20 cellular contexts compared by ENCODE assay signal in the genomic region with DNA sequence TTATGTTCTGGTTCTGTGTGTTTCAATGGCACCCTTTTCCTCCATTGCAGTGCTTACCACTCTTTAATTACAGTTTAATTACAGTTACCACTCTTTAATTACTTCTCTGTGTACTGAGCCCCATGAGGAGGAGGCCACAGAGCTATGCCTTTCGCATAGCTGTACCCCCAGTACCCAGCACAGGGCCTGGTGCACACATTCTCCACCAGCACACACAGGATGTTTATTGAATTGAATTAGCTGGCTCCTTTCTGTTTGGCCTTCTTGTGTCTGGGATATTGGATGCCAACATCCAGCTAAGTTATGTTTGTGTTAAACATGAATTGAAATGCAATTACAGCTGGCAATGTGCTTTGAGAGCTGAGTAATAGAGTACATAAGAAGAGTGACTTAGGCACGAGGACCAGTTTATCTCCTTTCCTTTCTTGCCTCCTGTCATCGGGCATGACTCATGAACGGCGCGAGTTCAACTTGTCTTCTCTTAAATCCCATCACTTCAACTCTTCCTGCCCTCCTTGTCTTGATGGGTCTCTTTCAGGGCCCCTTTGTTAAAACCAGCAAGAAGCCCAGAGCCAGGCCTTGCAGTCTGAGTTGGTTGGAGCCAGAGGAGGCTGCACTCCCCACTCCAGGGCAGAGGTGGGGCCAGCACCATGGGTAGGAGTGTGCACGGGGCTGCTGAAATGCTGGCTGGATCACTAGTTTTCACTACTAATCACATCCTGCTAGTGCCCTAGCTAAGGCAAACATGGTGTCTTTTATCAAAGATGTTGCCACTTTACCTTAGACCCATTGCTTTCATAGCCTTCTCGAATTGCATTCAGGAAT. TPM values are rescaled to one million over a fixed set of nuclear protein-coding genes. Genes with fewer than 3 reads are reported as not detected.
DNase-seq lines count a peak whose midpoint lies in the region; ATAC-seq, FAIRE-seq and TF ChIP-seq lines count a peak whose summit lies in the region.
"Had no signal": no experiment of that assay in that cellular context is flagged by ENCODE, and none has a peak within 500 bp of the region (broad histone marks: within the 10 kb centered on the region; RNA-seq: fewer than 3 reads in every experiment).

No MANE protein-coding gene starts in this region.

- CTCF ChIA-PET in endothelial cell of umbilical vein (lab: Charles Lee) (interaction anchor here (0.9 kb wide), 1 partner anchor 35 kb away, joined by 5 read pairs; no protein-coding TSS in a partner anchor), OCI-LY7 (lab: Charles Lee; ENCODE audit: unreplicated experiment) (no interaction called here)

- in situ Hi-C loops in T47D (cut with HindIII; ENCODE audit: low pct_unique_long_range_greater_than_20kb, low sequenced_read_pairs) = no loop called here

- H2AFZ ChIP-seq in endothelial cell of umbilical vein (ENCODE audit: low read depth, low read length) (no peak overlapping the region), OCI-LY7 (ENCODE audit: low read length) (no peak overlapping the region)

- H3K27me3 ChIP-seq in breast epithelium = no peaks in the 10 kb centered on the region
- H3K27me3 ChIP-seq in endothelial cell of umbilical vein (ENCODE audit: control insufficient read depth in 2 of 2, insufficient read depth in 2 of 2, low read length in 2 of 2) = no peaks in the 10 kb centered on the region
- no peaks in the 10 kb centered on the region for H3K27me3 ChIP-seq in left lung
- H3K27me3 ChIP-seq: brain microvascular endothelial cell had no signal

- H4K20me1 ChIP-seq in endothelial cell of umbilical vein (replicated peaks; ENCODE audit: control insufficient read depth, extremely low read depth, insufficient read depth, low read length) (no peaks in the 10 kb centered on the region), OCI-LY7 (ENCODE audit: insufficient read depth, low read length) (no peaks in the 10 kb centered on the region)

- peak; percentile 81 for FAIRE-seq in endothelial cell of umbilical vein (lab: Jason Lieb, UNC)
- FAIRE-seq: A204.1 had no signal

- POLR2A ChIA-PET in endothelial cell of umbilical vein (lab: Charles Lee) (no interaction called here), OCI-LY7 (lab: Charles Lee) (no interaction called here)

- TF ChIP-seq CTCF in breast epithelium (IDR thresholded peaks at IDR 0.05) = no peak
- TF ChIP-seq CTCF in endothelial cell of umbilical vein (IDR thresholded peaks at IDR 0.05; ENCODE audit: extremely low read depth in 1 of 2, insufficient read depth in 1 of 2, low read depth in 1 of 2, low read length in 2 of 2) = no peak
- no peak for TF ChIP-seq CTCF in left lung (IDR thresholded peaks at IDR 0.05)
- TF ChIP-seq CTCF in OCI-LY7 (conservative IDR thresholded peaks at IDR 0.05; ENCODE audit: low read length) = no peak

- H3K9me2 ChIP-seq in OCI-LY7 (ENCODE audit: insufficient read depth, low read length) = no peaks in the 10 kb centered on the region

- dilution Hi-C loops in endothelial cell of umbilical vein (cut with MboI; ENCODE audit: extremely low pct_ligation_motif_present, low sequenced_read_pairs) = no loop called here

- no peak for TF ChIP-seq POLR2A in breast epithelium (IDR thresholded peaks at IDR 0.05)
- TF ChIP-seq POLR2A in endothelial cell of umbilical vein (IDR thresholded peaks at IDR 0.05; ENCODE audit: low read depth, low read length) = no peak

- peaks cover 10 to 23% of the 10 kb centered on the region in 2 donors for H3K9me3 ChIP-seq in breast epithelium
- H3K9me3 ChIP-seq in endothelial cell of umbilical vein (replicated peaks; ENCODE audit: control insufficient read depth, insufficient read depth, low read length) = no peaks in the 10 kb centered on the region
- peaks cover 5 to 21% of the 10 kb centered on the region in 2 donors for H3K9me3 ChIP-seq in left lung
- H3K9me3 ChIP-seq in OCI-LY7 (ENCODE audit: low read length) = peaks cover 7% of the 10 kb centered on the region; the same call in 1 of the 2 replicates

- H3K79me2 ChIP-seq in endothelial cell of umbilical vein (ENCODE audit: control insufficient read depth, insufficient read depth, low read length) (no peaks in the 10 kb centered on the region), OCI-LY7 (ENCODE audit: insufficient read depth, low read depth, low read length) (no peaks in the 10 kb centered on the region)

- BruUV-seq in endothelial cell of umbilical vein (replicated peaks; lab: Mats Ljungman, UMichigan) (no TSS peak), OCI-LY7 (replicated peaks; lab: Mats Ljungman, UMichigan) (no TSS peak)

- H3K9ac ChIP-seq in endothelial cell of umbilical vein (replicated peaks; ENCODE audit: extremely low read depth, insufficient read depth, low read length) = no peak overlapping the region

- H3K36me3 ChIP-seq in breast epithelium (no peaks in the 10 kb centered on the region), endothelial cell of umbilical vein (ENCODE audit: control insufficient read depth in 2 of 2, extremely low read depth in 1 of 2, insufficient read depth in 2 of 2, low read length in 2 of 2) (no peaks in the 10 kb centered on the region), left lung (no peaks in the 10 kb centered on the region), OCI-LY7 (ENCODE audit: insufficient read depth, low read length) (no peaks in the 10 kb centered on the region)
- H3K36me3 ChIP-seq: brain microvascular endothelial cell had no signal

- H3K4me2 ChIP-seq in endothelial cell of umbilical vein (ENCODE audit: insufficient read depth, low read length) = no peak overlapping the region
- H3K4me2 ChIP-seq in OCI-LY7 (ENCODE audit: low read length) = no peak overlapping the region
- H3K4me2 ChIP-seq: smooth muscle cell had no signal

- intact Hi-C loops in breast epithelium (cut with DNase I; ENCODE audit: low total_unique reads) (no loop called here), endothelial cell of umbilical vein (cut with micrococcal nuclease) (no loop called here), left lung (cut with DNase I) (no loop called here), OCI-LY7 (cut with micrococcal nuclease; ENCODE audit: unreplicated experiment) (no loop called here)

- no peak overlapping the region for H3K4me3 ChIP-seq in breast epithelium
- H3K4me3 ChIP-seq in endothelial cell of umbilical vein (replicated peaks in 1 of 3; ENCODE audit: insufficient read depth in 1 of 3, low read depth in 1 of 3, low read length in 3 of 3) = no peak overlapping the region
- no peak overlapping the region for H3K4me3 ChIP-seq in left lung
- no peak overlapping the region for H3K4me3 ChIP-seq in OCI-LY7 (ENCODE audit: low read depth, low read length, poor library complexity, severe bottlenecking)
- H3K4me3 ChIP-seq: smooth muscle cell had no signal

- peak; percentile 52 to 78 for DNase-seq in T47D (ENCODE audit: low read depth in 1 of 2, low spot score in 1 of 2)
- DNase-seq in breast epithelium (ENCODE audit: low spot score in 2 of 2) = no peak
- DNase-seq in endothelial cell of umbilical vein (ENCODE audit: low read depth, low spot score) = peak; percentile 52
- DNase-seq in left lung = no peak
- DNase-seq in OCI-LY7 (ENCODE audit: low spot score) = no peak
- DNase-seq in activated naive CD4-positive, alpha-beta T cell treated with Interleukin-2 at 50 U/mL for 16 hours = no peak
- DNase-seq: activated naive CD4-positive, alpha-beta T cell; brain microvascular endothelial cell; CD8-positive, alpha-beta memory T cell; GDM1; hippocampal formation; Kasumi-1; left cardiac atrium; stimulated activated naive CD8-positive, alpha-beta T cell treated with anti-CD3 and anti-CD28 coated beads, Interleukin-15, Interleukin-2, amounts not matched to agents 100 U/mL and 50 U/mL, for 24 hours; SW 1271; WERI-Rb-1 had no signal

- ATAC-seq in left lung (peak; percentile 65), GM18498 (IDR thresholded peaks at IDR 0.05; ENCODE audit: unreplicated experiment) (no peak), GM18907 (IDR thresholded peaks at IDR 0.05; ENCODE audit: unreplicated experiment) (no peak)
- ATAC-seq: left cardiac atrium; stimulated activated naive CD8-positive, alpha-beta T cell treated with anti-CD3 and anti-CD28 coated beads, Interleukin-15, Interleukin-2, amounts not matched to agents 100 U/mL and 50 U/mL, for 24 hours had no signal

- H3K4me1 ChIP-seq in breast epithelium (no peaks in the 10 kb centered on the region), endothelial cell of umbilical vein (ENCODE audit: control insufficient read depth, extremely low read depth, insufficient read depth, low read length) (peaks cover 12% of the 10 kb centered on the region), left lung (peaks cover 5 to 32% of the 10 kb centered on the region in 2 donors), OCI-LY7 (ENCODE audit: insufficient read depth, low read length, poor library complexity, severe bottlenecking) (no peaks in the 10 kb centered on the region)

- no peaks in the 10 kb centered on the region for H3K9me1 ChIP-seq in endothelial cell of umbilical vein (replicated peaks; ENCODE audit: control insufficient read depth, extremely low read depth, insufficient read depth, low read length)

- H3K27ac ChIP-seq in breast epithelium (no peak overlapping the region), endothelial cell of umbilical vein (ENCODE audit: insufficient read depth, low read depth, low read length) (no peak overlapping the region), left lung (no peak overlapping the region), OCI-LY7 (ENCODE audit: low read depth, low read length, poor library complexity, severe bottlenecking) (no peak overlapping the region)
- H3K27ac ChIP-seq: brain microvascular endothelial cell, WERI-Rb-1 had no signal

TF ChIP-seq in endothelial cell of umbilical vein, 7 proteins besides CTCF, POLR2A, EP300 and RAD21 (continues in another document):
- TF ChIP-seq JUN (IDR thresholded peaks at IDR 0.05; ENCODE audit: borderline replicate concordance, insufficient read depth, insufficient read length, low read depth) = no peak
- TF ChIP-seq EZH2 (IDR thresholded peaks at IDR 0.05; ENCODE audit: borderline replicate concordance, low read depth, low read length, severe bottlenecking) = no peak
- TF ChIP-seq, protein P1, sequence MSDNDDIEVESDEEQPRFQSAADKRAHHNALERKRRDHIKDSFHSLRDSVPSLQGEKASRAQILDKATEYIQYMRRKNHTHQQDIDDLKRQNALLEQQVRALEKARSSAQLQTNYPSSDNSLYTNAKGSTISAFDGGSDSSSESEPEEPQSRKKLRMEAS (IDR thresholded peaks at IDR 0.05; ENCODE audit: insufficient read depth, insufficient read length) = no peak

RNA-seq across cellular contexts. Expression of a gene that starts 37.4 kb away (rescaled TPM):
- total RNA-seq in breast epithelium = 10 to 100 TPM in 1 of 3 donors, 1 to 10 TPM in 2; 8.2 to 12.6 (median 9.9) TPM
- 13.2 and 17.3 TPM in 2 replicates for total RNA-seq in endothelial cell of umbilical vein
- 6.2 and 6.6 TPM in 2 replicates for polyA plus RNA-seq in endothelial cell of umbilical vein
- 7.3 and 10.1 TPM in 2 replicates for polyA plus RNA-seq in endothelial cell of umbilical vein (2011; cell fraction: cytosol; rRNA removed)
- polyA plus RNA-seq in endothelial cell of umbilical vein (2011; cell fraction: nucleus; rRNA removed) = 13.7 and 15.4 TPM in 2 replicates
- 6.0 and 6.3 TPM in 2 replicates for polyA plus RNA-seq in endothelial cell of umbilical vein (2012)
- polyA minus RNA-seq in endothelial cell of umbilical vein = 17.3 and 21.0 TPM in 2 replicates
- 1.2 TPM for polyA minus RNA-seq in endothelial cell of umbilical vein (2011; cell fraction: cytosol; rRNA and poly(A)+ RNA removed)
- 27.6 and 31.3 TPM in 2 replicates for polyA minus RNA-seq in endothelial cell of umbilical vein (2011; cell fraction: nucleus; rRNA and poly(A)+ RNA removed)
- 10 to 100 TPM; 23.4 to 25.3 TPM for total RNA-seq in left lung
- not detected in 2 replicates for total RNA-seq in OCI-LY7 (2014; rRNA removed; shearing (Covaris generic))
- 0.53 and 1.3 TPM in 2 replicates for total RNA-seq in OCI-LY7 (2022)

Comparison
In these comparisons a context has a peak if more than half of its experiments do, and no peak if none do; other contexts are left out.
1. DNase-seq: peak in T47D (2 of 2) and endothelial cell of umbilical vein (single experiment); none in breast epithelium (0 of 2), left lung (0 of 2), OCI-LY7 (single experiment) and activated naive CD4-positive, alpha-beta T cell treated with Interleukin-2 at 50 U/mL for 16 hours (single experiment).